Comparison of ENCODE assay signal across 1 cellular context in genomic region chr11:65529475-65530156, GRCh38.
A peak's percentile ranks its signal among the peaks of the same experiment; 100 is the strongest.
TF ChIP-seq lines count a peak whose summit lies in the region.

No MANE protein-coding gene starts in this region.

TF ChIP-seq in HepG2, 621 proteins besides CTCF, POLR2A, EP300 and RAD21 (continued from another document and continues in another):
- TF ChIP-seq ZNF354B (CRISPR knock-in tag; IDR thresholded peaks at IDR 0.05): no peak
- TF ChIP-seq ASH2L (IDR thresholded peaks at IDR 0.05; ENCODE audit: insufficient read length, low read depth, low read length): no peak
- peak; percentile 38 for TF ChIP-seq ZNF724P (CRISPR knock-in tag; IDR thresholded peaks at IDR 0.05; ENCODE audit: borderline replicate concordance)
- peak; percentile 25; the same call in 1 of the 2 replicates for TF ChIP-seq TBX2 (CRISPR knock-in tag; IDR thresholded peaks at IDR 0.05; ENCODE audit: borderline replicate concordance)
- TF ChIP-seq, protein P1, sequence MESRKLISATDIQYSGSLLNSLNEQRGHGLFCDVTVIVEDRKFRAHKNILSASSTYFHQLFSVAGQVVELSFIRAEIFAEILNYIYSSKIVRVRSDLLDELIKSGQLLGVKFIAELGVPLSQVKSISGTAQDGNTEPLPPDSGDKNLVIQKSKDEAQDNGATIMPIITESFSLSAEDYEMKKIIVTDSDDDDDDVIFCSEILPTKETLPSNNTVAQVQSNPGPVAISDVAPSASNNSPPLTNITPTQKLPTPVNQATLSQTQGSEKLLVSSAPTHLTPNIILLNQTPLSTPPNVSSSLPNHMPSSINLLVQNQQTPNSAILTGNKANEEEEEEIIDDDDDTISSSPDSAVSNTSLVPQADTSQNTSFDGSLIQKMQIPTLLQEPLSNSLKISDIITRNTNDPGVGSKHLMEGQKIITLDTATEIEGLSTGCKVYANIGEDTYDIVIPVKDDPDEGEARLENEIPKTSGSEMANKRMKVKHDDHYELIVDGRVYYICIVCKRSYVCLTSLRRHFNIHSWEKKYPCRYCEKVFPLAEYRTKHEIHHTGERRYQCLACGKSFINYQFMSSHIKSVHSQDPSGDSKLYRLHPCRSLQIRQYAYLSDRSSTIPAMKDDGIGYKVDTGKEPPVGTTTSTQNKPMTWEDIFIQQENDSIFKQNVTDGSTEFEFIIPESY (CRISPR knock-in tag; IDR thresholded peaks at IDR 0.05): no peak
- TF ChIP-seq MAX (IDR thresholded peaks at IDR 0.05): peak; percentile 44
- TF ChIP-seq FOXM1 (CRISPR knock-in tag; IDR thresholded peaks at IDR 0.05): no peak
- TF ChIP-seq KLF16 (CRISPR knock-in tag; IDR thresholded peaks at IDR 0.05): no peak
- TF ChIP-seq RFX1 (IDR thresholded peaks at IDR 0.05): no peak
- no peak for TF ChIP-seq NFATC3 (CRISPR knock-in tag; IDR thresholded peaks at IDR 0.05)
- no peak for TF ChIP-seq CBX1 (IDR thresholded peaks at IDR 0.05; ENCODE audit: low read depth)
- TF ChIP-seq, protein P2, sequence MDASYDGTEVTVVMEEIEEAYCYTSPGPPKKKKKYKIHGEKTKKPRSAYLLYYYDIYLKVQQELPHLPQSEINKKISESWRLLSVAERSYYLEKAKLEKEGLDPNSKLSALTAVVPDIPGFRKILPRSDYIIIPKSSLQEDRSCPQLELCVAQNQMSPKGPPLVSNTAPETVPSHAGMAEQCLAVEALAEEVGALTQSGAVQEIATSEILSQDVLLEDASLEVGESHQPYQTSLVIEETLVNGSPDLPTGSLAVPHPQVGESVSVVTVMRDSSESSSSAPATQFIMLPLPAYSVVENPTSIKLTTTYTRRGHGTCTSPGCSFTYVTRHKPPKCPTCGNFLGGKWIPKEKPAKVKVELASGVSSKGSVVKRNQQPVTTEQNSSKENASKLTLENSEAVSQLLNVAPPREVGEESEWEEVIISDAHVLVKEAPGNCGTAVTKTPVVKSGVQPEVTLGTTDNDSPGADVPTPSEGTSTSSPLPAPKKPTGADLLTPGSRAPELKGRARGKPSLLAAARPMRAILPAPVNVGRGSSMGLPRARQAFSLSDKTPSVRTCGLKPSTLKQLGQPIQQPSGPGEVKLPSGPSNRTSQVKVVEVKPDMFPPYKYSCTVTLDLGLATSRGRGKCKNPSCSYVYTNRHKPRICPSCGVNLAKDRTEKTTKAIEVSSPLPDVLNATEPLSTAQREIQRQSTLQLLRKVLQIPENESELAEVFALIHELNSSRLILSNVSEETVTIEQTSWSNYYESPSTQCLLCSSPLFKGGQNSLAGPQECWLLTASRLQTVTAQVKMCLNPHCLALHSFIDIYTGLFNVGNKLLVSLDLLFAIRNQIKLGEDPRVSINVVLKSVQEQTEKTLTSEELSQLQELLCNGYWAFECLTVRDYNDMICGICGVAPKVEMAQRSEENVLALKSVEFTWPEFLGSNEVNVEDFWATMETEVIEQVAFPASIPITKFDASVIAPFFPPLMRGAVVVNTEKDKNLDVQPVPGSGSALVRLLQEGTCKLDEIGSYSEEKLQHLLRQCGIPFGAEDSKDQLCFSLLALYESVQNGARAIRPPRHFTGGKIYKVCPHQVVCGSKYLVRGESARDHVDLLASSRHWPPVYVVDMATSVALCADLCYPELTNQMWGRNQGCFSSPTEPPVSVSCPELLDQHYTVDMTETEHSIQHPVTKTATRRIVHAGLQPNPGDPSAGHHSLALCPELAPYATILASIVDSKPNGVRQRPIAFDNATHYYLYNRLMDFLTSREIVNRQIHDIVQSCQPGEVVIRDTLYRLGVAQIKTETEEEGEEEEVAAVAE (CRISPR knock-in tag; IDR thresholded peaks at IDR 0.05; ENCODE audit: borderline replicate concordance): no peak
- TF ChIP-seq GZF1 (CRISPR knock-in tag; IDR thresholded peaks at IDR 0.05): no peak
- TF ChIP-seq ZBTB2 (CRISPR knock-in tag; IDR thresholded peaks at IDR 0.05; ENCODE audit: low read depth): no peak
- TF ChIP-seq ZEB1 (IDR thresholded peaks at IDR 0.05; ENCODE audit: insufficient replicate concordance, low read depth): peak; percentile 46
- TF ChIP-seq RORA (CRISPR knock-in tag; IDR thresholded peaks at IDR 0.05): no peak
- TF ChIP-seq GLI4 (CRISPR knock-in tag; IDR thresholded peaks at IDR 0.05; ENCODE audit: borderline replicate concordance): no peak
- no peak for TF ChIP-seq PCBP1 (IDR thresholded peaks at IDR 0.05; ENCODE audit: borderline replicate concordance, low read depth, low read length)
- no peak for TF ChIP-seq ZNF337 (CRISPR knock-in tag; IDR thresholded peaks at IDR 0.05; ENCODE audit: borderline replicate concordance, low read depth)
- TF ChIP-seq PREB (CRISPR knock-in tag; IDR thresholded peaks at IDR 0.05): no peak
- TF ChIP-seq SOX13 (IDR thresholded peaks at IDR 0.05): no peak
- peak in 1 of 2 experiments; percentile 67; a peak in 2 of 4 replicates for TF ChIP-seq SOX13 (CRISPR knock-in tag; conservative IDR thresholded peaks at IDR 0.05 in 1 of 2, IDR thresholded peaks at IDR 0.05 in 1 of 2)
- TF ChIP-seq, protein P3, sequence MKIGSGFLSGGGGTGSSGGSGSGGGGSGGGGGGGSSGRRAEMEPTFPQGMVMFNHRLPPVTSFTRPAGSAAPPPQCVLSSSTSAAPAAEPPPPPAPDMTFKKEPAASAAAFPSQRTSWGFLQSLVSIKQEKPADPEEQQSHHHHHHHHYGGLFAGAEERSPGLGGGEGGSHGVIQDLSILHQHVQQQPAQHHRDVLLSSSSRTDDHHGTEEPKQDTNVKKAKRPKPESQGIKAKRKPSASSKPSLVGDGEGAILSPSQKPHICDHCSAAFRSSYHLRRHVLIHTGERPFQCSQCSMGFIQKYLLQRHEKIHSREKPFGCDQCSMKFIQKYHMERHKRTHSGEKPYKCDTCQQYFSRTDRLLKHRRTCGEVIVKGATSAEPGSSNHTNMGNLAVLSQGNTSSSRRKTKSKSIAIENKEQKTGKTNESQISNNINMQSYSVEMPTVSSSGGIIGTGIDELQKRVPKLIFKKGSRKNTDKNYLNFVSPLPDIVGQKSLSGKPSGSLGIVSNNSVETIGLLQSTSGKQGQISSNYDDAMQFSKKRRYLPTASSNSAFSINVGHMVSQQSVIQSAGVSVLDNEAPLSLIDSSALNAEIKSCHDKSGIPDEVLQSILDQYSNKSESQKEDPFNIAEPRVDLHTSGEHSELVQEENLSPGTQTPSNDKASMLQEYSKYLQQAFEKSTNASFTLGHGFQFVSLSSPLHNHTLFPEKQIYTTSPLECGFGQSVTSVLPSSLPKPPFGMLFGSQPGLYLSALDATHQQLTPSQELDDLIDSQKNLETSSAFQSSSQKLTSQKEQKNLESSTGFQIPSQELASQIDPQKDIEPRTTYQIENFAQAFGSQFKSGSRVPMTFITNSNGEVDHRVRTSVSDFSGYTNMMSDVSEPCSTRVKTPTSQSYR (CRISPR knock-in tag; IDR thresholded peaks at IDR 0.05; ENCODE audit: borderline replicate concordance): peak; percentile 88
- TF ChIP-seq ELF4 (CRISPR knock-in tag; IDR thresholded peaks at IDR 0.05; ENCODE audit: borderline replicate concordance): no peak
- TF ChIP-seq ZNF468 (CRISPR knock-in tag; IDR thresholded peaks at IDR 0.05): no peak
- peak; percentile 97 for TF ChIP-seq HNF4A (CRISPR knock-in tag; IDR thresholded peaks at IDR 0.05)
- peak; percentile 91 for TF ChIP-seq RXRB (CRISPR knock-in tag; IDR thresholded peaks at IDR 0.05; ENCODE audit: borderline replicate concordance)
- peak; percentile 54; the same call in 1 of the 2 replicates for TF ChIP-seq ZNF503 (CRISPR knock-in tag; IDR thresholded peaks at IDR 0.05)
- TF ChIP-seq, protein P4, sequence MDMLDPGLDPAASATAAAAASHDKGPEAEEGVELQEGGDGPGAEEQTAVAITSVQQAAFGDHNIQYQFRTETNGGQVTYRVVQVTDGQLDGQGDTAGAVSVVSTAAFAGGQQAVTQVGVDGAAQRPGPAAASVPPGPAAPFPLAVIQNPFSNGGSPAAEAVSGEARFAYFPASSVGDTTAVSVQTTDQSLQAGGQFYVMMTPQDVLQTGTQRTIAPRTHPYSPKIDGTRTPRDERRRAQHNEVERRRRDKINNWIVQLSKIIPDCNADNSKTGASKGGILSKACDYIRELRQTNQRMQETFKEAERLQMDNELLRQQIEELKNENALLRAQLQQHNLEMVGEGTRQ (IDR thresholded peaks at IDR 0.05; ENCODE audit: low read depth, low read length): no peak
- TF ChIP-seq, protein P4 (CRISPR knock-in tag; IDR thresholded peaks at IDR 0.05; ENCODE audit: borderline replicate concordance): 0 out of 2 replicates have a peak, but pooled peaks have one; percentile 21
- TF ChIP-seq PHF5A (CRISPR knock-in tag; IDR thresholded peaks at IDR 0.05; ENCODE audit: low read depth, unreplicated experiment): no peak
- no peak for TF ChIP-seq ZSCAN12 (CRISPR knock-in tag; IDR thresholded peaks at IDR 0.05)
- peak; percentile 96 for TF ChIP-seq NR2F2 (IDR thresholded peaks at IDR 0.05; ENCODE audit: borderline replicate concordance, low read depth)
- peak; percentile 92; the same call in 1 of the 2 replicates for TF ChIP-seq THRA (CRISPR knock-in tag; IDR thresholded peaks at IDR 0.05; ENCODE audit: borderline replicate concordance)
- peak; percentile 82 for TF ChIP-seq MTA1 (CRISPR knock-in tag; IDR thresholded peaks at IDR 0.05; ENCODE audit: borderline replicate concordance)
- peak; percentile 75; the same call in 1 of the 2 replicates for TF ChIP-seq NCOA1 (CRISPR knock-in tag; IDR thresholded peaks at IDR 0.05)
- no peak for TF ChIP-seq HNRNPL (IDR thresholded peaks at IDR 0.05; ENCODE audit: low read depth, low read length)
- TF ChIP-seq, protein P5, sequence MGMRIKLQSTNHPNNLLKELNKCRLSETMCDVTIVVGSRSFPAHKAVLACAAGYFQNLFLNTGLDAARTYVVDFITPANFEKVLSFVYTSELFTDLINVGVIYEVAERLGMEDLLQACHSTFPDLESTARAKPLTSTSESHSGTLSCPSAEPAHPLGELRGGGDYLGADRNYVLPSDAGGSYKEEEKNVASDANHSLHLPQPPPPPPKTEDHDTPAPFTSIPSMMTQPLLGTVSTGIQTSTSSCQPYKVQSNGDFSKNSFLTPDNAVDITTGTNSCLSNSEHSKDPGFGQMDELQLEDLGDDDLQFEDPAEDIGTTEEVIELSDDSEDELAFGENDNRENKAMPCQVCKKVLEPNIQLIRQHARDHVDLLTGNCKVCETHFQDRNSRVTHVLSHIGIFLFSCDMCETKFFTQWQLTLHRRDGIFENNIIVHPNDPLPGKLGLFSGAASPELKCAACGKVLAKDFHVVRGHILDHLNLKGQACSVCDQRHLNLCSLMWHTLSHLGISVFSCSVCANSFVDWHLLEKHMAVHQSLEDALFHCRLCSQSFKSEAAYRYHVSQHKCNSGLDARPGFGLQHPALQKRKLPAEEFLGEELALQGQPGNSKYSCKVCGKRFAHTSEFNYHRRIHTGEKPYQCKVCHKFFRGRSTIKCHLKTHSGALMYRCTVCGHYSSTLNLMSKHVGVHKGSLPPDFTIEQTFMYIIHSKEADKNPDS (CRISPR knock-in tag; IDR thresholded peaks at IDR 0.05): peak; percentile 79; the same call in 1 of the 2 replicates
- TF ChIP-seq ZKSCAN1 (IDR thresholded peaks at IDR 0.05; ENCODE audit: low read length): no peak
- TF ChIP-seq GPN1 (CRISPR knock-in tag; IDR thresholded peaks at IDR 0.05; ENCODE audit: borderline replicate concordance): no peak
- TF ChIP-seq CREM (IDR thresholded peaks at IDR 0.05): peak; percentile 48; the same call in 1 of the 2 replicates
- no peak for TF ChIP-seq CREM (CRISPR knock-in tag; IDR thresholded peaks at IDR 0.05)
